16 cellular contexts compared by ENCODE assay signal in the genomic region with DNA sequence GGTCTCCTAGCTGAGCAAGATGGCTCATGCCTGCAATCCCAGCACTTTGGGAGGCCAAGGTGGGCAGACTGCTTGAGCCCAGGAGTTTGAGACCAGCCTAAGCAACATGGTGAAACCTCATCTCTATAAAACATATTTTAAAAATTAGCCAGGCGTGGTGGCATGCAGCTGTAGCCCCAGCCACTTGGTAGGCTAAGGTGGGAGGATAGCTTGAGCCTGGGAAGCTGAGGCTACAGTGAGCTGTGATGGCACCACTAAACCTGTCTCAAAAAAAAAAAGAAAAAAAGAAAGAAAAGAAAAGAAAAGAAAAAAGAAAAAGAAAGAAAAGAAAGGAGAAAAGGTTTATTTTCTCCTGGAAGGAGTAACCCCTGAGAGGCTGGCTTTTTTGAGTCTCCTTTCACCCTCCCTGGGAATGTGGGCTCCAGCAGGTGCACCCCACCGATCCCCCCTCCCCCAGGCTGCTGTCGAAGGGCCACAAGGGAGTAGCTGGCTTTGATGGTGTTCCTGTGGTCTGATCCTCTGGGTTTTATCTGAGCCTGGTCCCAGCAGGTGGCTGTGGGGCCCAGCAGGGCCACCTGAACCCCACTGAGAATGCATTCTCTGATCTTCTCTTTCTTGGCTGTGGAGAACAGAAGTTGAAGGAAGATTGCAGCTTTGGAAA. TPM values are rescaled to one million over a fixed set of nuclear protein-coding genes. Genes with fewer than 3 reads are reported as not detected.
DNase-seq lines count a peak whose midpoint lies in the region; ATAC-seq and TF ChIP-seq lines count a peak whose summit lies in the region.
"Had no signal": no experiment of that assay in that cellular context is flagged by ENCODE, and none has a peak within 500 bp of the region (broad histone marks: within the 10 kb centered on the region; RNA-seq: fewer than 3 reads in every experiment).

No MANE protein-coding gene starts in this region.

- H3K14ac ChIP-seq in H9 (ENCODE audit: insufficient read depth, low read length) = no peak overlapping the region

- peak; percentile 97 for DNase-seq in DND-41
- peak; percentile 95 for DNase-seq in Jurkat, Clone E6-1 (ENCODE audit: low read depth, low spot score)
- no peak for DNase-seq in effector memory CD8-positive, alpha-beta T cell
- peak; percentile 41 for DNase-seq in sigmoid colon
- no peak for DNase-seq in NAMALWA (ENCODE audit: low spot score)
- no peak for DNase-seq in H9
- DNase-seq: DMS 273 treated with DMSO at 0.1 percent for 48 hours, NCI-H1092 treated with DMSO at 0.1 percent for 48 hours, NCI-H187 treated with DMSO at 0.1 percent for 48 hours, NCI-H2171 treated with DMSO at 0.1 percent for 48 hours, NCI-H510A, NCI-H82, SHP77 treated with DMSO at 0.1 percent for 48 hours had no signal

- no peak overlapping the region for H2BK12ac ChIP-seq in H9 (ENCODE audit: insufficient read length, low read depth, low read length)

- H4K20me1 ChIP-seq in DND-41 (ENCODE audit: insufficient read depth, low read length) (no peaks in the 10 kb centered on the region), H9 (ENCODE audit: control insufficient read depth, insufficient read depth, insufficient read length) (peaks cover 2% of the 10 kb centered on the region)

- H2BK120ac ChIP-seq in H9 (ENCODE audit: low read depth, low read length, poor library complexity, severe bottlenecking) = no peak overlapping the region

- H3K4me3 ChIP-seq in DND-41 (ENCODE audit: low read depth in 1 of 2, low read length in 2 of 2) = peak overlapping the region in 1 of 2 experiments; percentile 45; a peak in 1 of 4 replicates
- H3K4me3 ChIP-seq in Jurkat, Clone E6-1 (ENCODE audit: low read length) = peak overlapping the region; percentile 24
- H3K4me3 ChIP-seq in sigmoid colon = no peak overlapping the region
- H3K4me3 ChIP-seq: K562 had no signal

- H3K23ac ChIP-seq in H9 (ENCODE audit: insufficient read length, low read depth, low read length) = no peak overlapping the region

- H2BK20ac ChIP-seq in H9 (ENCODE audit: low read depth, low read length, poor library complexity, severe bottlenecking) = no peak overlapping the region

- H3K36me3 Mint-ChIP-seq in effector memory CD8-positive, alpha-beta T cell (ENCODE audit: insufficient read depth) = no peaks in the 10 kb centered on the region
- no peaks in the 10 kb centered on the region for H3K36me3 Mint-ChIP-seq in H9 (ENCODE audit: insufficient read depth in 1 of 3, low read depth in 3 of 3)

- H3K27me3 Mint-ChIP-seq in effector memory CD8-positive, alpha-beta T cell = peaks cover 13 to 23% of the 10 kb centered on the region in 2 donors
- peaks cover 50% of the 10 kb centered on the region for H3K27me3 Mint-ChIP-seq in H9 (ENCODE audit: low read depth)

- 64 to 80% methylated on average over 3 of the region's 3 CpGs for WGBS in sigmoid colon, 2 donors
- WGBS in H9 (ENCODE audit: extremely low coverage, insufficient read length, low lambda C conversion rate) = no CpG with 5 or more reads among the region's 3 CpGs

- no peaks in the 10 kb centered on the region for H3K23me2 ChIP-seq in H9 (ENCODE audit: insufficient read length, low read depth, low read length, poor library complexity, severe bottlenecking)

- no peaks in the 10 kb centered on the region for H3K9me3 ChIP-seq in DND-41 (ENCODE audit: insufficient read depth, low read length, severe bottlenecking)
- H3K9me3 ChIP-seq in sigmoid colon = no peaks in the 10 kb centered on the region
- no peaks in the 10 kb centered on the region for H3K9me3 ChIP-seq in H9 (ENCODE audit: control insufficient read depth, low read depth, low read length)

- TF ChIP-seq POLR2A in sigmoid colon (IDR thresholded peaks at IDR 0.05) = no peak

- no peak overlapping the region for H3K18ac ChIP-seq in H9 (ENCODE audit: insufficient read length, low read depth, low read length)

- no peak overlapping the region for H4K5ac ChIP-seq in H9 (ENCODE audit: insufficient read length, low read depth, low read length)

- no peak overlapping the region for H3K56ac ChIP-seq in H9 (ENCODE audit: insufficient read length, low read depth, low read length)

- peak overlapping the region; percentile 58 for H3K4me2 ChIP-seq in DND-41 (ENCODE audit: insufficient read depth, low read length)
- no peak overlapping the region for H3K4me2 ChIP-seq in H9 (ENCODE audit: insufficient read depth, insufficient read length, low read length)

- H3K79me2 ChIP-seq in DND-41 (ENCODE audit: insufficient read depth, low read length) (no peaks in the 10 kb centered on the region), H9 (ENCODE audit: insufficient read depth, low read length) (no peaks in the 10 kb centered on the region)

- ATAC-seq in DND-41 (ENCODE audit: insufficient read depth, low read depth) = peak; percentile 89
- ATAC-seq in effector memory CD8-positive, alpha-beta T cell (replicated peaks) = no peak
- no peak for ATAC-seq in GM19328 (IDR thresholded peaks at IDR 0.05; ENCODE audit: unreplicated experiment)
- ATAC-seq: K562 had no signal

- no peak overlapping the region for H3T11ph ChIP-seq in H9 (ENCODE audit: low read length)

- H3K4ac ChIP-seq in H9 (ENCODE audit: low read depth, low read length) = no peak overlapping the region

- peak overlapping the region; percentile 89 for H3K27ac ChIP-seq in DND-41 (ENCODE audit: low read length)
- no peak overlapping the region for H3K27ac ChIP-seq in sigmoid colon
- no peak overlapping the region for H3K27ac ChIP-seq in H9 (ENCODE audit: insufficient read length, low read depth, low read length)

- TF ChIP-seq CTCF in DND-41 (IDR thresholded peaks at IDR 0.05; ENCODE audit: borderline replicate concordance, extremely low read depth, low read length, poor library complexity, severe bottlenecking) (peak; percentile 5), sigmoid colon (IDR thresholded peaks at IDR 0.05) (no peak), H9 (conservative IDR thresholded peaks at IDR 0.05) (no peak)

- H2BK15ac ChIP-seq in H9 (ENCODE audit: low read depth, low read length) = no peak overlapping the region

- H3K79me1 ChIP-seq in H9 (ENCODE audit: insufficient read depth, low read depth, low read length, poor library complexity, severe bottlenecking) = no peaks in the 10 kb centered on the region

- peaks cover 23 to 24% of the 10 kb centered on the region in 2 donors for H3K4me1 Mint-ChIP-seq in effector memory CD8-positive, alpha-beta T cell (ENCODE audit: low read depth in 2 of 2)
- peaks cover 69 to 77% of the 10 kb centered on the region in 2 experiments for H3K4me1 Mint-ChIP-seq in H9

- H3K4me1 ChIP-seq in DND-41 (ENCODE audit: insufficient read depth, low read length) = peaks cover 43% of the 10 kb centered on the region
- no peaks in the 10 kb centered on the region for H3K4me1 ChIP-seq in sigmoid colon
- H3K4me1 ChIP-seq in H9 (ENCODE audit: insufficient read depth, low read length) = peaks cover 16% of the 10 kb centered on the region; the same call in 1 of the 2 replicates

- H2AFZ ChIP-seq in DND-41 (ENCODE audit: low read depth, low read length) (peak overlapping the region; percentile 70; the same call in 1 of the 2 replicates), H9 (ENCODE audit: low read length) (no peak overlapping the region)

- H4K91ac ChIP-seq in H9 (ENCODE audit: insufficient read length, low read depth, low read length) = no peak overlapping the region

- intact Hi-C loops in sigmoid colon (cut with DNase I) = no loop called here

- H3K9ac ChIP-seq in DND-41 (ENCODE audit: low read depth, low read length) (peak overlapping the region; percentile 39), H9 (ENCODE audit: extremely low read depth, insufficient read length, low read length) (no peak overlapping the region)

- H3K27me3 ChIP-seq in DND-41 (ENCODE audit: insufficient read depth, low read length, poor library complexity) = no peaks in the 10 kb centered on the region
- H3K27me3 ChIP-seq in sigmoid colon = peaks cover 0 to 3% (median 0%) of the 10 kb centered on the region in 3 donors
- H3K27me3 ChIP-seq in H9 (ENCODE audit: insufficient read depth, low read length) = no peaks in the 10 kb centered on the region

- no peak for TF ChIP-seq EP300 in sigmoid colon (IDR thresholded peaks at IDR 0.05)

- no peak overlapping the region for H4K8ac ChIP-seq in H9 (replicated peaks; ENCODE audit: insufficient read length, low read depth, low read length)

- H3K36me3 ChIP-seq in DND-41 (ENCODE audit: insufficient read depth, low read length) = no peaks in the 10 kb centered on the region
- no peaks in the 10 kb centered on the region for H3K36me3 ChIP-seq in sigmoid colon

- H2BK5ac ChIP-seq in H9 (ENCODE audit: insufficient read length, low read length) = no peak overlapping the region

- peak overlapping the region; percentile 46 to 91 for H3K27ac Mint-ChIP-seq in effector memory CD8-positive, alpha-beta T cell
- no peak overlapping the region for H3K27ac Mint-ChIP-seq in H9
- H3K27ac Mint-ChIP-seq: B cell had no signal

- peak overlapping the region in 1 of 2 donors; percentile 52 for H3K4me3 Mint-ChIP-seq in effector memory CD8-positive, alpha-beta T cell
- no peak overlapping the region for H3K4me3 Mint-ChIP-seq in H9
- H3K4me3 Mint-ChIP-seq: B cell had no signal

- no peaks in the 10 kb centered on the region for H3K9me3 Mint-ChIP-seq in effector memory CD8-positive, alpha-beta T cell
- no peaks in the 10 kb centered on the region; a peak in 2 of 5 replicates for H3K9me3 Mint-ChIP-seq in H9

- H2AK5ac ChIP-seq in H9 (ENCODE audit: insufficient read length, low read length) = no peak overlapping the region

RNA-seq across cellular contexts. Expression of a gene that starts 29.9 kb away (rescaled TPM):
- 8.9 TPM for polyA plus RNA-seq in Jurkat, Clone E6-1 (2012; ENCODE audit: insufficient read depth, insufficient read length)
- total RNA-seq in sigmoid colon (10 to 100 TPM in 3 of 4 donors, 1 to 10 TPM in 1; 5.8 to 22.1 (median 18.2) TPM), H9 (2021) (24.7 and 25.7 TPM in 2 replicates)
- polyA plus RNA-seq in sigmoid colon = 1 to 10 TPM in 2 of 3 donors, under 1 TPM in 1; 0.92 to 6.3 (median 3.0) TPM

Comparison
In these comparisons a context has a peak if more than half of its experiments do, and no peak if none do; other contexts are left out.
1. DNase-seq: peak in DND-41 (single experiment), Jurkat, Clone E6-1 (single experiment) and sigmoid colon (single experiment); none in effector memory CD8-positive, alpha-beta T cell (0 of 3), NAMALWA (single experiment) and H9 (single experiment).
2. H3K27ac Mint-ChIP-seq: peak in effector memory CD8-positive, alpha-beta T cell (2 of 2); none in H9 (0 of 3).